25 cellular contexts compared by ENCODE assay signal in the genomic region with DNA sequence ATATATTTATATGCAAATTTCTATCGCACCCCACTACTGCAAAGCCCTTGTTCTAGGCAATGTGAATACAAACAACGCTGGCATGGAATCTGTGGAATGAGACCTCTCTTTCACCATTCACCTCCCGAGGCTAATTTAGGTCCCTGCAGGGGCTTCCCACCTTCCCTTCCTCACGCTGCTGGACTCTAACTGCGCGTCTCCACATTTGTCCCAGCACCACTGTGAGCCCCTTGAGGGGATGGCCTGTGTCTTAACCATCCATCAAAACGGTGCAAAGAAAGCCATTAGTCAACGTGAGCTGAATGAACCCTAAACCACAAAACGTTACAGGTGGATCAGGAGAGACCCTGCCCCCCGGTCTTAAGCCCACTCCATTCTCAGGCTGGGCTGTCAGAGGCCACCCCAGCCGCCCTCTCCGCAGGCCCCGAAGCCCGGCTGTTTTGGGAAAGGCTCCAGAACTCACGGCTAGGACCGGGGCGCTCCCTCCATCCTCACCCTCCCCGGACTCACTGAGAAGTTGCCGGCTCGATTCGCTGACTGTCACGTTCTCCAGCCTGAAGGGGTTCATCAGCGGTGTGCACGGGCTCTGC. TPM values are rescaled to one million over a fixed set of nuclear protein-coding genes. Genes with fewer than 3 reads are reported as not detected.
DNase-seq lines count a peak whose midpoint lies in the region; ATAC-seq and TF ChIP-seq lines count a peak whose summit lies in the region.
"Had no signal": no experiment of that assay in that cellular context is flagged by ENCODE, and none has a peak within 500 bp of the region (broad histone marks: within the 10 kb centered on the region; RNA-seq: fewer than 3 reads in every experiment).

No MANE protein-coding gene starts in this region.

- H3K36me3 Mint-ChIP-seq in endodermal cell (ENCODE audit: low read depth) = no peaks in the 10 kb centered on the region
- H3K36me3 Mint-ChIP-seq in naive B cell = no peaks in the 10 kb centered on the region
- H3K36me3 Mint-ChIP-seq: CD8-positive, alpha-beta T cell had no signal

- no peak overlapping the region for H3K9ac ChIP-seq in endodermal cell (ENCODE audit: extremely low read depth, low read length, poor library complexity, severe bottlenecking)

- 3 to 7% methylated on average over 8 to 24 of the region's 24 CpGs for WGBS in endodermal cell (ENCODE audit: insufficient coverage in 1 of 2, insufficient read length in 1 of 2), 2 experiments
- 1 to 2% methylated on average over 24 of the region's 24 CpGs for WGBS in aorta, 2 donors

- intact Hi-C loops in aorta (cut with DNase I) = no loop called here

- TF ChIP-seq CTCF in endodermal cell (conservative IDR thresholded peaks at IDR 0.05) = no peak

- H3K27ac Mint-ChIP-seq in stimulated activated naive CD8-positive, alpha-beta T cell treated with anti-CD3 and anti-CD28 coated beads, Interleukin-15, amount 100 ng/mL, for 72 hours = no peak overlapping the region
- H3K27ac Mint-ChIP-seq in endodermal cell = no peak overlapping the region
- H3K27ac Mint-ChIP-seq in naive B cell = peak overlapping the region in 2 of 6 donors; percentile 5 to 17
- H3K27ac Mint-ChIP-seq: CD8-positive, alpha-beta T cell had no signal

- peaks cover 77% of the 10 kb centered on the region for H3K27me3 ChIP-seq in endodermal cell (ENCODE audit: control insufficient read depth, insufficient read depth, low read length, poor library complexity, severe bottlenecking)
- H3K27me3 ChIP-seq in aorta (ENCODE audit: control insufficient read depth in 1 of 2, insufficient read depth in 2 of 2, low read length in 1 of 2) = no peaks in the 10 kb centered on the region

- peak; percentile 19 for ATAC-seq in stimulated activated naive CD8-positive, alpha-beta T cell treated with anti-CD3 and anti-CD28 coated beads, Interleukin-15, Interleukin-2, amounts not matched to agents 100 U/mL and 50 U/mL, for 24 hours
- ATAC-seq in stimulated activated naive CD8-positive, alpha-beta T cell treated with anti-CD3 and anti-CD28 coated beads, Interleukin-15, amount 100 ng/mL, for 72 hours = no peak
- no peak for ATAC-seq in naive B cell (ENCODE audit: low read depth in 2 of 2)
- peak; percentile 22 for ATAC-seq in aorta (ENCODE audit: low FRiP score)
- no peak for ATAC-seq in GM19328 (IDR thresholded peaks at IDR 0.05; ENCODE audit: unreplicated experiment)
- ATAC-seq: CD8-positive, alpha-beta T cell; gastrocnemius medialis had no signal

- peaks cover 5% of the 10 kb centered on the region for H3K4me1 ChIP-seq in endodermal cell (ENCODE audit: control insufficient read depth, insufficient read depth, low read length)
- no peaks in the 10 kb centered on the region for H3K4me1 ChIP-seq in aorta (ENCODE audit: control insufficient read depth in 1 of 2, insufficient read depth in 2 of 2, low read length in 2 of 2)
- H3K4me1 ChIP-seq: gastrocnemius medialis had no signal

- no peak overlapping the region for H3K27ac ChIP-seq in endodermal cell (ENCODE audit: low read depth, low read length)
- no peak overlapping the region for H3K27ac ChIP-seq in aorta (ENCODE audit: low read depth in 1 of 2, low read length in 2 of 2)
- H3K27ac ChIP-seq: gastrocnemius medialis, sigmoid colon had no signal

- H3K9me3 ChIP-seq in endodermal cell (ENCODE audit: control insufficient read depth, low read length) (no peaks in the 10 kb centered on the region), aorta (ENCODE audit: control insufficient read depth, low read length) (no peaks in the 10 kb centered on the region)
- H3K9me3 ChIP-seq: gastrocnemius medialis, sigmoid colon had no signal

- DNase-seq in stimulated activated naive CD8-positive, alpha-beta T cell treated with anti-CD3 and anti-CD28 coated beads, Interleukin-15, Interleukin-2, amounts not matched to agents 100 U/mL and 50 U/mL, for 24 hours = no peak
- DNase-seq in stimulated activated naive CD8-positive, alpha-beta T cell treated with anti-CD3 and anti-CD28 coated beads, Interleukin-15, amount 100 ng/mL, for 72 hours = no peak
- DNase-seq in endodermal cell (peak; percentile 82), naive B cell (no peak), aorta (no peak)
- DNase-seq in activated CD4-positive, alpha-beta T cell treated with anti-CD3 and anti-CD28 coated beads, Interleukin-2, amount 50 U/mL, for 4 hours = no peak
- no peak for DNase-seq in activated CD4-positive, CD25-positive, alpha-beta regulatory T cell (lab: John Stamatoyannopoulos, UW)
- DNase-seq: activated CD4-positive, CD25-positive, alpha-beta regulatory T cell treated with anti-CD3 and anti-CD28 coated beads, Interleukin-2, amount 50 U/mL, for 72 hours; activated gamma-delta T cell; CD8-positive, alpha-beta T cell; cortex of kidney; gastrocnemius medialis; NCI-H1436 treated with DMSO at 0.1 percent for 48 hours; Right ventricle myocardium superior; sigmoid colon; substantia nigra; T-helper 2 cell had no signal

- H3K36me3 ChIP-seq in endodermal cell (ENCODE audit: control insufficient read depth, insufficient read depth, low read length) (no peaks in the 10 kb centered on the region), aorta (ENCODE audit: control insufficient read depth in 1 of 2, insufficient read depth in 2 of 2, low read length in 1 of 2) (no peaks in the 10 kb centered on the region)
- H3K36me3 ChIP-seq: gastrocnemius medialis, sigmoid colon had no signal

- peaks cover 25% of the 10 kb centered on the region for H3K27me3 Mint-ChIP-seq in stimulated activated naive CD8-positive, alpha-beta T cell treated with anti-CD3 and anti-CD28 coated beads, Interleukin-15, amount 100 ng/mL, for 72 hours
- peaks cover 28% of the 10 kb centered on the region for H3K27me3 Mint-ChIP-seq in endodermal cell (ENCODE audit: insufficient read depth)
- peaks cover 33 to 51% (median 33%) of the 10 kb centered on the region in 3 donors for H3K27me3 Mint-ChIP-seq in naive B cell

- no peaks in the 10 kb centered on the region for H3K9me3 Mint-ChIP-seq in stimulated activated naive CD8-positive, alpha-beta T cell treated with anti-CD3 and anti-CD28 coated beads, Interleukin-15, amount 100 ng/mL, for 72 hours
- no peaks in the 10 kb centered on the region for H3K9me3 Mint-ChIP-seq in endodermal cell
- peaks cover 0 to 2% (median 0%) of the 10 kb centered on the region in 7 donors for H3K9me3 Mint-ChIP-seq in naive B cell
- H3K9me3 Mint-ChIP-seq: CD8-positive, alpha-beta T cell had no signal

- H3K4me1 Mint-ChIP-seq in stimulated activated naive CD8-positive, alpha-beta T cell treated with anti-CD3 and anti-CD28 coated beads, Interleukin-15, amount 100 ng/mL, for 72 hours = no peaks in the 10 kb centered on the region
- H3K4me1 Mint-ChIP-seq in endodermal cell (peaks cover 10% of the 10 kb centered on the region), naive B cell (peaks cover 9 to 15% (median 10%) of the 10 kb centered on the region in 3 donors)

- H3K4me3 Mint-ChIP-seq in stimulated activated naive CD8-positive, alpha-beta T cell treated with anti-CD3 and anti-CD28 coated beads, Interleukin-15, amount 100 ng/mL, for 72 hours = peak overlapping the region in 1 of 2 donors; percentile 16
- H3K4me3 Mint-ChIP-seq in endodermal cell (no peak overlapping the region), naive B cell (peak overlapping the region in 5 of 8 donors; percentile 19 to 63 (median 32))
- H3K4me3 Mint-ChIP-seq: CD8-positive, alpha-beta T cell had no signal

- H3K4me3 ChIP-seq in endodermal cell (ENCODE audit: low read length) (peak overlapping the region; percentile 75), aorta (ENCODE audit: low read length in 2 of 2) (no peak overlapping the region)
- H3K4me3 ChIP-seq: gastrocnemius medialis had no signal

RNA-seq across cellular contexts. Expression of a gene that starts 1.5 kb away (rescaled TPM):
- total RNA-seq in endodermal cell (under 1 TPM in 1 of 2 donors, not detected in 1; 0.40 TPM), aorta (not detected)
- not detected for polyA plus RNA-seq in endodermal cell (2013, experiment 1 of 2)
- not detected for polyA plus RNA-seq in endodermal cell (2013, experiment 2 of 2)
- polyA plus RNA-seq in naive B cell (ENCODE audit: low read depth in 6 of 6) (not detected), aorta (not detected)
- total RNA-seq: CD8-positive, alpha-beta T cell; Daoy; epithelial cell of proximal tubule; gastrocnemius medialis; HT-29; kidney epithelial cell; mesenteric fat pad; NCI-H460; Right ventricle myocardium superior; sigmoid colon had no signal
- polyA plus RNA-seq: AG04450, sigmoid colon had no signal

RNA-seq across cellular contexts. Expression of a gene that starts 32.7 kb away (rescaled TPM):
- 10 to 100 TPM; 55.1 to 70.5 TPM for total RNA-seq in endodermal cell
- 48.4 TPM for polyA plus RNA-seq in endodermal cell (2013, experiment 1 of 2)
- polyA plus RNA-seq in endodermal cell (2013, experiment 2 of 2) = 40.6 TPM
- 10 to 100 TPM in 4 of 6 donors, 1 to 10 TPM in 2; 8.3 to 20.7 (median 13.7) TPM for polyA plus RNA-seq in naive B cell (ENCODE audit: low read depth in 6 of 6)
- 10 to 100 TPM; 39.6 to 42.8 TPM for total RNA-seq in aorta
- polyA plus RNA-seq in aorta = 10 to 100 TPM; 41.7 to 49.7 TPM

Comparison
In these comparisons a context has a peak if more than half of its experiments do, and no peak if none do; other contexts are left out.
1. ATAC-seq: peak in stimulated activated naive CD8-positive, alpha-beta T cell treated with anti-CD3 and anti-CD28 coated beads, Interleukin-15, Interleukin-2, amounts not matched to agents 100 U/mL and 50 U/mL, for 24 hours (single experiment) and aorta (single experiment); none in stimulated activated naive CD8-positive, alpha-beta T cell treated with anti-CD3 and anti-CD28 coated beads, Interleukin-15, amount 100 ng/mL, for 72 hours (single experiment), naive B cell (0 of 2) and GM19328 (single experiment).